In the genomic region with DNA sequence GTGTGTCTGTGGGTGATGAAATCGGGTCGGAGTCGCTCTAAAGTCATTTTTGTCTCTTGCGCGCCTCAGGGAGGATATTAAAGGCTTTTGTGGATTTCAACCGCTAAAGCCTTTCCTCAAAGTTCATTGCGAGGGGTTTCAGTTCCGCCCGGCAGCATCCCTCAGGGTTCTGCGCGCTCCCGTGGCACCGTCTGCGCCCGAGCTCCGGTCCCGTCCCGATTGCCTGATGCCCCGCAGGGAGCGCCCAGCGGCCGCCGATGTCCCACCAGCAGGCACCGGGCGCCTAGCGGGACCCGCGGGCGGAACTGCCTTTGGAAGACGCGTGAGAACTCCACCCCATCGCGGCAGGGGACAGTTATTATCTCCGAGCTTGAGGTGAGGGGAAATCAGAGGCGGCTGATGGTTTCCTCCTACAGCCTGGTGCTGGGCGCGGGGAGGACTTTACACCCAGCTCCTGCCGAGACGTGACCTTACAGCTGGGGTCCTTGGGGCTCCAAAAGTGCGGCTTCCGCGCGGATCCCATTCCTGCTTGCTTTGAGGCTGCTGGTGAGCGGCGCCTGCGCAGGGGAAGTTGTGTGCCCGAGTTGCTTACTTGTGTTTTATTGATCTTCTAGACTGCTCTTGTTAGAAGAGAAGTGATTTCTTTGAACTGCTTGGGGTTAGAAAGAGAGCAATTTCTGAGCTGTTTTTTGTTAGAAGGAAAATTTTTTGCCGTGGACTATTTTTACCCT, we compare ENCODE assay signal across 8 cellular contexts. TPM values are rescaled to one million over a fixed set of nuclear protein-coding genes. Genes with fewer than 3 reads are reported as not detected.
A peak's percentile ranks its signal among the peaks of the same experiment; 100 is the strongest.
DNase-seq lines count a peak whose midpoint lies in the region; ATAC-seq, FAIRE-seq and TF ChIP-seq lines count a peak whose summit lies in the region.

No MANE protein-coding gene starts in this region.

- H3K27me3 Mint-ChIP-seq in Caco-2 (ENCODE audit: insufficient read depth, unreplicated experiment), result peaks cover 50% of the 10 kb centered on the region
- peaks cover 99% of the 10 kb centered on the region for H3K27me3 Mint-ChIP-seq in activated T-cell treated with anti-CD3 and anti-CD28 coated beads, Interleukin-2, amount 50 U/mL, for 72 hours (ENCODE audit: low read depth)

- H3K4me3 ChIP-seq in Caco-2 (ENCODE audit: low read depth, low read length) (peak overlapping the region; percentile 28), HUES64 (ENCODE audit: low read length) (peak overlapping the region; percentile 41), left lung (no peak overlapping the region)

- POLR2A ChIA-PET in Caco-2 (lab: Charles Lee), result interaction anchor here (0.6 kb wide), 1 partner anchor 127 kb away, joined by 6 read pairs; no protein-coding TSS in a partner anchor

- FAIRE-seq in urothelium cell line (lab: Jason Lieb, UNC), result no peak
- FAIRE-seq in H54 (lab: Jason Lieb, UNC), result no peak

- H3K9me3 ChIP-seq in Caco-2 (no peaks in the 10 kb centered on the region), HUES64 (ENCODE audit: insufficient read depth, low read depth, low read length) (no peaks in the 10 kb centered on the region; the same call in 1 of the 2 replicates), left lung (no peaks in the 10 kb centered on the region)

- no peak for TF ChIP-seq POLR2A in H54 (IDR thresholded peaks at IDR 0.05; ENCODE audit: low read depth, low read length)

- no peaks in the 10 kb centered on the region for H3K36me3 Mint-ChIP-seq in Caco-2 (ENCODE audit: insufficient read depth, unreplicated experiment)
- peaks cover 7 to 13% of the 10 kb centered on the region in 2 donors for H3K36me3 Mint-ChIP-seq in activated T-cell treated with anti-CD3 and anti-CD28 coated beads, Interleukin-2, amount 50 U/mL, for 72 hours (ENCODE audit: insufficient read depth in 2 of 2)

- H3K27ac ChIP-seq in HUES64 (ENCODE audit: low read depth, low read length) (no peak overlapping the region; the same call in 1 of the 2 replicates), left lung (no peak overlapping the region)

- TF ChIP-seq CTCF in Caco-2 (IDR thresholded peaks at IDR 0.05; ENCODE audit: insufficient read depth in 1 of 2, low read depth in 1 of 2, low read length in 1 of 2, severe bottlenecking in 1 of 2, unreplicated experiment in 1 of 2), result no peak
- TF ChIP-seq CTCF in left lung (IDR thresholded peaks at IDR 0.05), result no peak

- no peak overlapping the region for H3K27ac Mint-ChIP-seq in Caco-2 (ENCODE audit: unreplicated experiment)
- peak overlapping the region; percentile 4 for H3K27ac Mint-ChIP-seq in activated T-cell treated with anti-CD3 and anti-CD28 coated beads, Interleukin-2, amount 50 U/mL, for 72 hours

- ATAC-seq in activated T-cell treated with anti-CD3 and anti-CD28 coated beads, Interleukin-2, amount 50 U/mL, for 72 hours (replicated peaks in 1 of 2), result peak; percentile 67 to 71
- ATAC-seq in left lung, result peak; percentile 23
- no peak for ATAC-seq in GM21723 (IDR thresholded peaks at IDR 0.05; ENCODE audit: unreplicated experiment)

- H3K4me1 ChIP-seq in Caco-2 (no peaks in the 10 kb centered on the region; the same call in 1 of the 2 replicates), HUES64 (ENCODE audit: insufficient read depth, low read length) (no peaks in the 10 kb centered on the region), left lung (peaks cover 7 to 18% of the 10 kb centered on the region in 2 donors)

- no peaks in the 10 kb centered on the region for H3K9me3 Mint-ChIP-seq in Caco-2 (ENCODE audit: unreplicated experiment)
- peaks cover 0 to 5% of the 10 kb centered on the region in 2 donors for H3K9me3 Mint-ChIP-seq in activated T-cell treated with anti-CD3 and anti-CD28 coated beads, Interleukin-2, amount 50 U/mL, for 72 hours

- H3K27me3 ChIP-seq in Caco-2 (replicated peaks; ENCODE audit: control insufficient read depth, insufficient read depth, low read length) (peaks cover 13% of the 10 kb centered on the region), HUES64 (ENCODE audit: insufficient read depth, low read length) (peaks cover 100% of the 10 kb centered on the region), left lung (peaks cover 84 to 100% of the 10 kb centered on the region in 2 donors)

- H3K36me3 ChIP-seq in Caco-2 (ENCODE audit: control insufficient read depth, insufficient read depth, low read length) (no peaks in the 10 kb centered on the region), HUES64 (ENCODE audit: insufficient read depth, low read length) (no peaks in the 10 kb centered on the region), left lung (no peaks in the 10 kb centered on the region)

- no peak overlapping the region for H3K9ac ChIP-seq in HUES64 (ENCODE audit: low read depth, low read length)

- H3K4me1 Mint-ChIP-seq in Caco-2 (ENCODE audit: low read depth, unreplicated experiment), result peaks cover 11% of the 10 kb centered on the region
- H3K4me1 Mint-ChIP-seq in activated T-cell treated with anti-CD3 and anti-CD28 coated beads, Interleukin-2, amount 50 U/mL, for 72 hours (ENCODE audit: low read depth), result peaks cover 33% of the 10 kb centered on the region

- peak in 1 of 2 experiments; percentile 32 for DNase-seq in Caco-2
- peak; percentile 42 to 44 for DNase-seq in activated T-cell treated with anti-CD3 and anti-CD28 coated beads, Interleukin-2, amount 50 U/mL, for 72 hours
- DNase-seq in left lung, result no peak
- DNase-seq in urothelium cell line (ENCODE audit: low spot score), result peak; percentile 24
- no peak for DNase-seq in H54 (ENCODE audit: insufficient read length, low spot score)
- DNase-seq in Kasumi-1 (lab: John Stamatoyannopoulos, UW), result no peak

- H3K4me3 Mint-ChIP-seq in Caco-2 (ENCODE audit: unreplicated experiment), result peak overlapping the region; percentile 72
- H3K4me3 Mint-ChIP-seq in activated T-cell treated with anti-CD3 and anti-CD28 coated beads, Interleukin-2, amount 50 U/mL, for 72 hours, result peak overlapping the region; percentile 77 to 85

- no TSS peak for BruUV-seq in Caco-2 (replicated peaks; lab: Mats Ljungman, UMichigan)

- WGBS in HUES64, result under 1% methylated on average over 47 of the region's 48 CpGs

- CTCF ChIA-PET in Caco-2 (lab: Charles Lee), result no interaction called here

- intact Hi-C loops in Caco-2 (cut with micrococcal nuclease; ENCODE audit: unreplicated experiment), result no loop called here
- intact Hi-C loops in left lung (cut with DNase I), result no loop called here

RNA-seq across cellular contexts. Expression of a gene that starts 27.1 kb away (rescaled TPM):
- total RNA-seq in Caco-2 (2022) (5.4 and 7.7 TPM in 2 replicates), left lung (1 to 10 TPM; 1.1 to 2.1 TPM)
- 0.20 TPM for polyA plus RNA-seq in HUES64 (2013, experiment 1 of 2)
- polyA plus RNA-seq in HUES64 (2013, experiment 2 of 2), result 0.76 TPM
- total RNA-seq in activated T-cell treated with anti-CD3 and anti-CD28 coated beads, Interleukin-2, amount 50 U/mL, for 72 hours, result 10 to 100 TPM in 1 of 2 donors, 1 to 10 TPM in 1; 9.4 to 12.4 TPM

RNA-seq across cellular contexts. Expression of a gene that starts 34.5 kb away (rescaled TPM):
- total RNA-seq in Caco-2 (2022) (not detected in 2 replicates), left lung (under 1 TPM in 1 of 2 donors, not detected in 1; 0.58 TPM)
- not detected for polyA plus RNA-seq in HUES64 (2013, experiment 1 of 2)
- not detected for polyA plus RNA-seq in HUES64 (2013, experiment 2 of 2)
- total RNA-seq in activated T-cell treated with anti-CD3 and anti-CD28 coated beads, Interleukin-2, amount 50 U/mL, for 72 hours, result not detected

RNA-seq across cellular contexts. Expression of a gene that starts 49.0 kb away (rescaled TPM):
- total RNA-seq in Caco-2 (2022), result 4.8 and 4.9 TPM in 2 replicates
- polyA plus RNA-seq in HUES64 (2013, experiment 1 of 2), result not detected
- not detected for polyA plus RNA-seq in HUES64 (2013, experiment 2 of 2)
- total RNA-seq in activated T-cell treated with anti-CD3 and anti-CD28 coated beads, Interleukin-2, amount 50 U/mL, for 72 hours, result 1 to 10 TPM in 1 of 2 donors, under 1 TPM in 1; 1.00 to 1.5 TPM
- total RNA-seq in left lung, result 1 to 10 TPM; 2.2 to 3.3 TPM

Comparison
In these comparisons a context has a peak if more than half of its experiments do, and no peak if none do; other contexts are left out.
1. DNase-seq: peak in activated T-cell treated with anti-CD3 and anti-CD28 coated beads, Interleukin-2, amount 50 U/mL, for 72 hours (2 of 2) and urothelium cell line (single experiment); none in left lung (0 of 2), H54 (single experiment) and Kasumi-1 (0 of 2).
2. H3K4me3 ChIP-seq: peak in Caco-2 (single experiment) and HUES64 (single experiment); none in left lung (0 of 2).